In genomic region chr10:17216217-17216900, GRCh38 we compare ENCODE assay signal across 8 cellular contexts. TPM values are rescaled to one million over a fixed set of nuclear protein-coding genes. Genes with fewer than 3 reads are reported as not detected.
DNase-seq lines count a peak whose midpoint lies in the region; ATAC-seq lines count a peak whose summit lies in the region.

No MANE protein-coding gene starts in this region.

- intact Hi-C loops in Right ventricle myocardium inferior (cut with DNase I) (no loop called here), cardiac septum (cut with DNase I) (no loop called here)

- no peak for DNase-seq in Right ventricle myocardium inferior (ENCODE audit: missing footprints)
- DNase-seq in cardiac septum (ENCODE audit: low spot score) = no peak
- peak; percentile 91 for DNase-seq in OCI-M1 (lab: John Stamatoyannopoulos, UW)
- DNase-seq in central memory CD8-positive, alpha-beta T cell (ENCODE audit: low spot score in 2 of 2) = no peak
- no peak for DNase-seq in cortex of kidney (lab: John Stamatoyannopoulos, UW)
- no peak for DNase-seq in NCI-H2081 treated with DMSO at 0.1 percent for 48 hours (lab: John Stamatoyannopoulos, UW)

- H3K4me3 ChIP-seq in mesodermal cell (ENCODE audit: extremely low read depth, insufficient read depth, low read length, poor library complexity, severe bottlenecking) = no peak overlapping the region

- H3K9me3 Mint-ChIP-seq in central memory CD8-positive, alpha-beta T cell = no peaks in the 10 kb centered on the region

- peak overlapping the region; percentile 97 for H3K27ac ChIP-seq in mesodermal cell (ENCODE audit: low read depth, low read length, severe bottlenecking)

- peak; percentile 80 for ATAC-seq in Right ventricle myocardium inferior
- ATAC-seq in HG02852 (IDR thresholded peaks at IDR 0.05; ENCODE audit: unreplicated experiment) = peak; percentile 100
- peak; percentile 97 for ATAC-seq in central memory CD8-positive, alpha-beta T cell (replicated peaks; ENCODE audit: extremely low read depth, poor library complexity, severe bottlenecking)

- peaks cover 44% of the 10 kb centered on the region for H3K4me1 ChIP-seq in mesodermal cell (ENCODE audit: control insufficient read depth, insufficient read depth, low read length, poor library complexity, severe bottlenecking)

- H3K36me3 Mint-ChIP-seq in central memory CD8-positive, alpha-beta T cell (ENCODE audit: insufficient read depth) = peaks cover 13% of the 10 kb centered on the region

- no peaks in the 10 kb centered on the region for H3K36me3 ChIP-seq in mesodermal cell (ENCODE audit: control insufficient read depth, insufficient read depth, low read length)

- WGBS in mesodermal cell (ENCODE audit: insufficient coverage in 2 of 2), 2 experiments = 67% methylated on average over 5 of the region's 5 CpGs

- peaks cover 14% of the 10 kb centered on the region for H3K4me1 Mint-ChIP-seq in central memory CD8-positive, alpha-beta T cell

- peak overlapping the region; percentile 96 for H3K27ac Mint-ChIP-seq in central memory CD8-positive, alpha-beta T cell (ENCODE audit: low read depth)

- H3K27me3 Mint-ChIP-seq in central memory CD8-positive, alpha-beta T cell = no peaks in the 10 kb centered on the region

- no peak overlapping the region for H3K4me3 Mint-ChIP-seq in central memory CD8-positive, alpha-beta T cell

- H3K9me3 ChIP-seq in mesodermal cell (ENCODE audit: control insufficient read depth, low read length) = no peaks in the 10 kb centered on the region

RNA-seq across cellular contexts. Expression of gene VIM, which starts 11.7 kb away (rescaled TPM):
- total RNA-seq in Right ventricle myocardium inferior (447 TPM), cardiac septum (368 TPM)
- 9,893 TPM for polyA plus RNA-seq in mesodermal cell (2013, experiment 1 of 2)
- polyA plus RNA-seq in mesodermal cell (2013, experiment 2 of 2) = 9,295 TPM

RNA-seq across cellular contexts. Expression of gene TRDMT1, which starts 14.9 kb away (rescaled TPM):
- 4.5 TPM for total RNA-seq in Right ventricle myocardium inferior
- total RNA-seq in cardiac septum = 4.2 TPM
- 7.9 TPM for polyA plus RNA-seq in mesodermal cell (2013, experiment 1 of 2)
- polyA plus RNA-seq in mesodermal cell (2013, experiment 2 of 2) = 6.1 TPM
